ENCODE assay signal across 27 cellular contexts in genomic region chr10:44343836-44344235, GRCh38. TPM values are rescaled to one million over a fixed set of nuclear protein-coding genes. Genes with fewer than 3 reads are reported as not detected.
DNase-seq lines count a peak whose midpoint lies in the region; FAIRE-seq and TF ChIP-seq lines count a peak whose summit lies in the region.
"Had no signal": no experiment of that assay in that cellular context is flagged by ENCODE, and none has a peak within 500 bp of the region (broad histone marks: within the 10 kb centered on the region; RNA-seq: fewer than 3 reads in every experiment).

No MANE protein-coding gene starts in this region.

- TF ChIP-seq CTCF in H1 (IDR thresholded peaks at IDR 0.05; ENCODE audit: control extremely low read depth in 1 of 3, insufficient read depth in 1 of 3, low read depth in 1 of 3, low read length in 3 of 3) (peak; percentile 28 to 40 (median 36); a peak in 3 of 4 replicates), neural progenitor cell (IDR thresholded peaks at IDR 0.05) (no peak)

- TF ChIP-seq EP300 in Ishikawa (IDR thresholded peaks at IDR 0.05; ENCODE audit: borderline replicate concordance): no peak
- no peak for TF ChIP-seq EP300 in H1 (IDR thresholded peaks at IDR 0.05; ENCODE audit: borderline replicate concordance in 1 of 2, low read depth in 2 of 2, low read length in 2 of 2)

- H3K23me2 ChIP-seq in H1 (ENCODE audit: low read depth, low read length): no peaks in the 10 kb centered on the region

- no peak for FAIRE-seq in H1 (lab: Jason Lieb, UNC)
- FAIRE-seq: GM12891, urothelium cell line had no signal

- no peak overlapping the region for H3K4me3 ChIP-seq in H1 (ENCODE audit: extremely low read depth in 1 of 4, insufficient read depth in 2 of 4, low read depth in 3 of 4, low read length in 4 of 4)
- no peak overlapping the region for H3K4me3 ChIP-seq in neural progenitor cell
- H3K4me3 ChIP-seq: heart left ventricle, spleen had no signal

- no peak overlapping the region for H3K4ac ChIP-seq in H1 (replicated peaks; ENCODE audit: insufficient read length, low read depth, low read length)

- H3K9ac ChIP-seq in H1 (replicated peaks in 1 of 4; ENCODE audit: extremely low read depth in 1 of 4, low read depth in 3 of 4, low read length in 3 of 4): no peak overlapping the region; a peak in 1 of 7 replicates
- H3K9ac ChIP-seq in neural progenitor cell: no peak overlapping the region

- H3K56ac ChIP-seq in H1 (replicated peaks; ENCODE audit: insufficient read length, low read depth, low read length): no peak overlapping the region

- no peaks in the 10 kb centered on the region for H3K79me1 ChIP-seq in H1 (ENCODE audit: low read depth, low read length)

- no peak overlapping the region for H2BK20ac ChIP-seq in H1 (ENCODE audit: low read length)

- POLR2A ChIA-PET in H1 (lab: Charles Lee; ENCODE audit: partially characterized antibody): interaction anchor here (0.7 kb wide), 1 partner anchor 19 kb away, joined by 3 read pairs; no protein-coding TSS in a partner anchor
- POLR2A ChIA-PET in activated CD4-positive, alpha-beta T cell treated with anti-CD3 and anti-CD28 coated beads, Interleukin-2, amount 10 ng/mL, durations not matched to agents 7 days and 5 days (lab: Charles Lee): no interaction called here

- H3K9me3 Mint-ChIP-seq in neural progenitor cell: no peaks in the 10 kb centered on the region
- no peaks in the 10 kb centered on the region for H3K9me3 Mint-ChIP-seq in activated CD4-positive, alpha-beta T cell treated with anti-CD3 and anti-CD28 coated beads, Interleukin-2, amount 10 ng/mL, durations not matched to agents 7 days and 5 days
- H3K9me3 Mint-ChIP-seq: activated CD4-positive, alpha-beta T cell treated with anti-CD3 and anti-CD28 coated beads, Interleukin-2, amount 10 ng/mL, durations not matched to agents 24 days and 14 days; central memory CD8-positive, alpha-beta T cell; stimulated activated naive CD8-positive, alpha-beta T cell treated with anti-CD3 and anti-CD28 coated beads, Interleukin-15, Interleukin-2, amounts not matched to agents 100 ng/mL and 50 ng/mL, for 24 hours had no signal

- CTCF ChIA-PET in H1 (lab: Charles Lee; ENCODE audit: partially characterized antibody): interaction anchor here (0.6 to 3.1 kb wide), 7 partner anchors 11 to 986 kb away, joined by 3 to 8 read pairs (median 3); no protein-coding TSS in a partner anchor
- CTCF ChIA-PET in activated CD4-positive, alpha-beta T cell treated with anti-CD3 and anti-CD28 coated beads, Interleukin-2, amount 10 ng/mL, durations not matched to agents 7 days and 5 days (lab: Charles Lee): no interaction called here

- H2BK12ac ChIP-seq in H1 (ENCODE audit: low read depth, low read length): no peak overlapping the region

- H3K79me2 ChIP-seq in H1 (ENCODE audit: control insufficient read depth in 1 of 2, insufficient read depth in 2 of 2, low read length in 2 of 2) (no peaks in the 10 kb centered on the region), neural progenitor cell (ENCODE audit: low read depth) (no peaks in the 10 kb centered on the region)

- no peak overlapping the region for H3K27ac Mint-ChIP-seq in neural progenitor cell
- no peak overlapping the region for H3K27ac Mint-ChIP-seq in activated CD4-positive, alpha-beta T cell treated with anti-CD3 and anti-CD28 coated beads, Interleukin-2, amount 10 ng/mL, durations not matched to agents 7 days and 5 days
- H3K27ac Mint-ChIP-seq: activated CD4-positive, alpha-beta T cell treated with anti-CD3 and anti-CD28 coated beads, Interleukin-2, amount 10 ng/mL, durations not matched to agents 24 days and 14 days; stimulated activated naive CD8-positive, alpha-beta T cell treated with anti-CD3 and anti-CD28 coated beads, Interleukin-15, Interleukin-2, amounts not matched to agents 100 ng/mL and 50 ng/mL, for 24 hours had no signal

- H4K20me1 ChIP-seq in H1 (replicated peaks in 1 of 2; ENCODE audit: control insufficient read depth in 1 of 2, insufficient read depth in 2 of 2, low read length in 2 of 2) (no peaks in the 10 kb centered on the region), neural progenitor cell (ENCODE audit: low read depth) (no peaks in the 10 kb centered on the region)

- no peak for TF ChIP-seq POLR2A in H1 (IDR thresholded peaks at IDR 0.05; ENCODE audit: control extremely low read depth in 1 of 2, low read depth in 2 of 2, low read length in 2 of 2)

- no peak overlapping the region for H2BK15ac ChIP-seq in H1 (ENCODE audit: low read length)

- peaks cover 6% of the 10 kb centered on the region for H3K27me3 Mint-ChIP-seq in neural progenitor cell (ENCODE audit: insufficient read depth, low read depth)
- peaks cover 2% of the 10 kb centered on the region for H3K27me3 Mint-ChIP-seq in activated CD4-positive, alpha-beta T cell treated with anti-CD3 and anti-CD28 coated beads, Interleukin-2, amount 10 ng/mL, durations not matched to agents 7 days and 5 days
- H3K27me3 Mint-ChIP-seq: activated CD4-positive, alpha-beta T cell treated with anti-CD3 and anti-CD28 coated beads, Interleukin-2, amount 10 ng/mL, durations not matched to agents 24 days and 14 days; stimulated activated naive CD8-positive, alpha-beta T cell treated with anti-CD3 and anti-CD28 coated beads, Interleukin-15, Interleukin-2, amounts not matched to agents 100 ng/mL and 50 ng/mL, for 24 hours had no signal

- H3K9me3 ChIP-seq in H1 (ENCODE audit: insufficient read depth in 2 of 2, low read depth in 1 of 2, low read length in 1 of 2) (no peaks in the 10 kb centered on the region), neural progenitor cell (ENCODE audit: low read depth) (no peaks in the 10 kb centered on the region)
- H3K9me3 ChIP-seq: BE2C, heart left ventricle, spleen had no signal

- H3K27me3 ChIP-seq in H1 (replicated peaks in 1 of 4; ENCODE audit: control insufficient read depth in 3 of 4, extremely low read depth in 1 of 4, insufficient read depth in 3 of 4, low read length in 3 of 4) (no peaks in the 10 kb centered on the region), neural progenitor cell (no peaks in the 10 kb centered on the region)
- H3K27me3 ChIP-seq: BE2C, heart left ventricle, spleen had no signal

- H3K4me2 ChIP-seq in H1 (ENCODE audit: insufficient read depth in 1 of 2, low read depth in 2 of 2, low read length in 2 of 2) (no peak overlapping the region), neural progenitor cell (no peak overlapping the region)

- H3K27ac ChIP-seq in H1 (ENCODE audit: low read depth, low read length) (no peak overlapping the region), neural progenitor cell (no peak overlapping the region)
- H3K27ac ChIP-seq: heart left ventricle, spleen had no signal

- H3K18ac ChIP-seq in H1 (ENCODE audit: extremely low read depth, low read length): peak overlapping the region; percentile 38; the same call in 1 of the 2 replicates

- WGBS in H1 (ENCODE audit: extremely low coverage in 1 of 2, insufficient coverage in 1 of 2, insufficient read length in 1 of 2, insufficient replicate concordance in 2 of 2, low coverage in 1 of 2, low lambda C conversion rate in 2 of 2, missing lambda C conversion rate in 1 of 2), 2 experiments: 61% methylated on average over 3 of the region's 3 CpGs; no CpG with 5 or more reads in 1 of the 2 experiments

- H3K4me3 Mint-ChIP-seq in neural progenitor cell: no peak overlapping the region
- H3K4me3 Mint-ChIP-seq in activated CD4-positive, alpha-beta T cell treated with anti-CD3 and anti-CD28 coated beads, Interleukin-2, amount 10 ng/mL, durations not matched to agents 7 days and 5 days: no peak overlapping the region
- H3K4me3 Mint-ChIP-seq: activated CD4-positive, alpha-beta T cell treated with anti-CD3 and anti-CD28 coated beads, Interleukin-2, amount 10 ng/mL, durations not matched to agents 24 days and 14 days; central memory CD8-positive, alpha-beta T cell; stimulated activated naive CD8-positive, alpha-beta T cell treated with anti-CD3 and anti-CD28 coated beads, Interleukin-15, Interleukin-2, amounts not matched to agents 100 ng/mL and 50 ng/mL, for 24 hours had no signal

- no peak overlapping the region for H2BK120ac ChIP-seq in H1 (replicated peaks; ENCODE audit: low read depth, low read length)

- no peaks in the 10 kb centered on the region for H3K36me3 Mint-ChIP-seq in neural progenitor cell
- no peaks in the 10 kb centered on the region for H3K36me3 Mint-ChIP-seq in activated CD4-positive, alpha-beta T cell treated with anti-CD3 and anti-CD28 coated beads, Interleukin-2, amount 10 ng/mL, durations not matched to agents 7 days and 5 days (ENCODE audit: low read depth)

- no peak overlapping the region for H4K91ac ChIP-seq in H1 (replicated peaks; ENCODE audit: insufficient read length, low read length)

- no peak overlapping the region for H4K8ac ChIP-seq in H1 (ENCODE audit: extremely low read depth, insufficient read depth, low read length)

- peak; percentile 28; the same call in 1 of the 2 replicates for TF ChIP-seq RAD21 in Ishikawa (IDR thresholded peaks at IDR 0.05; ENCODE audit: low read depth)
- peak; percentile 64 to 69 for TF ChIP-seq RAD21 in H1 (IDR thresholded peaks at IDR 0.05 in 1 of 2, conservative IDR thresholded peaks at IDR 0.05 in 1 of 2; ENCODE audit: low read depth in 2 of 2, low read length in 2 of 2)

- no peaks in the 10 kb centered on the region for H3F3A ChIP-seq in neural progenitor cell (ENCODE audit: low read depth)

- H2BK5ac ChIP-seq in H1 (ENCODE audit: low read depth, low read length): no peak overlapping the region

- no peak overlapping the region for H2AFZ ChIP-seq in H1 (ENCODE audit: low read length)
- H2AFZ ChIP-seq in neural progenitor cell (replicated peaks): peak overlapping the region; percentile 76

- no peak overlapping the region for H3K14ac ChIP-seq in H1 (ENCODE audit: insufficient read length)

- H3K23ac ChIP-seq in H1 (ENCODE audit: insufficient read length): no peak overlapping the region

- H4K5ac ChIP-seq in H1 (ENCODE audit: insufficient read length, low read depth, low read length): no peak overlapping the region

- peak; percentile 15 for DNase-seq in Ammon's horn (ENCODE audit: low spot score)
- DNase-seq in H1 (ENCODE audit: low read depth in 1 of 2, low spot score in 2 of 2): no peak
- no peak for DNase-seq in neural progenitor cell (ENCODE audit: low spot score)
- no peak for DNase-seq in cortex of kidney (lab: John Stamatoyannopoulos, UW)
- no peak for DNase-seq in DMS 273 treated with DMSO at 0.1 percent for 48 hours (lab: John Stamatoyannopoulos, UW)
- no peak for DNase-seq in activated CD4-positive, alpha-beta T cell treated with anti-CD3 and anti-CD28 coated beads, Interleukin-2, amount 10 ng/mL, durations not matched to agents 7 days and 5 days
- DNase-seq: activated CD4-positive, alpha-beta T cell treated with anti-CD3 and anti-CD28 coated beads, Interleukin-2, amount 10 ng/mL, durations not matched to agents 24 days and 14 days; activated naive CD4-positive, alpha-beta T cell treated with Interleukin-2 at 50 U/mL for 16 hours; BE2C; DMS153; foreskin melanocyte; heart left ventricle; mammary epithelial cell; NCI-H1092 treated with DMSO at 0.1 percent for 48 hours; NCI-H187; NCI-H446 treated with DMSO at 0.1 percent for 48 hours; NCI-H774; right cardiac atrium; spleen; stimulated activated CD4-positive, alpha-beta T cell treated with anti-CD3 and anti-CD28 coated beads, Interleukin-2, amount 100 ng/mL, for 24 hours; SW 1271; T-helper 9 cell had no signal

- H3K36me3 ChIP-seq in H1 (ENCODE audit: control insufficient read depth in 2 of 4, insufficient read depth in 4 of 4, low read length in 3 of 4) (no peaks in the 10 kb centered on the region), neural progenitor cell (no peaks in the 10 kb centered on the region)
- H3K36me3 ChIP-seq: BE2C, spleen had no signal

- H2AK5ac ChIP-seq in H1 (ENCODE audit: low read depth, low read length): no peak overlapping the region

- no peaks in the 10 kb centered on the region for H3K4me1 Mint-ChIP-seq in neural progenitor cell
- no peaks in the 10 kb centered on the region for H3K4me1 Mint-ChIP-seq in activated CD4-positive, alpha-beta T cell treated with anti-CD3 and anti-CD28 coated beads, Interleukin-2, amount 10 ng/mL, durations not matched to agents 7 days and 5 days
- H3K4me1 Mint-ChIP-seq: activated CD4-positive, alpha-beta T cell treated with anti-CD3 and anti-CD28 coated beads, Interleukin-2, amount 10 ng/mL, durations not matched to agents 24 days and 14 days; central memory CD8-positive, alpha-beta T cell had no signal

- H3K4me1 ChIP-seq in H1 (replicated peaks in 1 of 4; ENCODE audit: control insufficient read depth in 3 of 4, insufficient read depth in 4 of 4, low read length in 3 of 4) (peaks cover 0 to 12% (median 4%) of the 10 kb centered on the region in 4 experiments; a peak in 3 of 7 replicates), neural progenitor cell (no peaks in the 10 kb centered on the region)
- H3K4me1 ChIP-seq: BE2C, heart left ventricle, spleen had no signal

RNA-seq across cellular contexts. Expression of gene CXCL12, which starts 41.1 kb away (rescaled TPM):
- 48.0 and 51.4 TPM in 2 replicates for total RNA-seq in H1 (2021; fragmentation: NEBNext Ultra II Directional; extraction: Animal tissue kit (Norgen Biotek cat#: 25700))
- 53.8 and 79.9 TPM in 2 replicates for polyA plus RNA-seq in H1 (2011; rRNA removed)
- polyA plus RNA-seq in H1 (2011; cell fraction: cytosol; rRNA removed): 46.6 TPM
- polyA plus RNA-seq in H1 (2011; cell fraction: nucleus; rRNA removed): 67.1 TPM
- polyA plus RNA-seq in H1 (2012, experiment 1 of 2): 33.5 to 42.8 TPM (median 37.2 TPM) in 4 replicates
- polyA plus RNA-seq in H1 (2012, experiment 2 of 2): 30.6 TPM
- 68.4 TPM for polyA plus RNA-seq in H1 (2013, experiment 1 of 2)
- polyA plus RNA-seq in H1 (2013, experiment 2 of 2): 78.8 TPM
- 21.6 and 32.5 TPM in 2 replicates for polyA minus RNA-seq in H1 (2011; rRNA and poly(A)+ RNA removed)
- 25.7 TPM for polyA minus RNA-seq in H1 (2011; cell fraction: cytosol; rRNA and poly(A)+ RNA removed)
- 36.3 TPM for polyA minus RNA-seq in H1 (2011; cell fraction: nucleus; rRNA and poly(A)+ RNA removed)
- 0.09 and 0.74 TPM in 2 replicates for total RNA-seq in neural progenitor cell (ENCODE audit: low replicate concordance)
- total RNA-seq in activated CD4-positive, alpha-beta T cell treated with anti-CD3 and anti-CD28 coated beads, Interleukin-2, amount 10 ng/mL, durations not matched to agents 7 days and 5 days: not detected
- total RNA-seq: activated CD4-positive, alpha-beta T cell treated with anti-CD3 and anti-CD28 coated beads, Interleukin-2, amount 10 ng/mL, durations not matched to agents 24 days and 14 days had no signal
- polyA plus RNA-seq: mammary epithelial cell had no signal

Comparison
In these comparisons a context has a peak if more than half of its experiments do, and no peak if none do; other contexts are left out.
1. RNA of gene CXCL12, which starts 41.1 kb away (total RNA-seq): 48.0 to 51.4 TPM in H1; not detected in activated CD4-positive, alpha-beta T cell treated with anti-CD3 and anti-CD28 coated beads, Interleukin-2, amount 10 ng/mL, durations not matched to agents 7 days and 5 days and 0.09 to 0.74 TPM in neural progenitor cell; every median in the first group is over 10 times any median in the second.